In the genomic region with DNA sequence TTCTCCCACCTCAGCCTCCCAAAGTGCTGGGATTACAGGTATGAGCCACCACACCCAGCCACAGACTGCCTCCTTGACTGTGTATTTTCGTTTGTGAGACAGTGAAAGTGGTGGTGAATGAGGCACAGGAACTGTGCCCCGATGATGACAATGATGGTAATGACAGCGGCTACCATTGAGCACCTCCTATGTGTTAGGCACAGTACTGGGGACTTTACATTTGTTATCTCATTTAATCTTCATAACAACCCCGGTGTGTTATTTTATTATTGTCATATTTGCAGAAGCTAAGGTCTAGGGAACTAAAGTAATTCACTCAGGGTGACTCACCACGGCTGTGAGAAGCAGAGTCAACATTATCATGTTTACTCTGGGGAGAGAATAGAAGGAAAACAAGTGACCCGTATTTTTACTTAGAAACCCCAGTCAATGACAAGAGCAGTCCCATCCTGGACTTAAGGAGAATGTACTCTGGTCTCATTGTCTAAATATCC, we compare ENCODE assay signal across 15 cellular contexts.
DNase-seq lines count a peak whose midpoint lies in the region; ATAC-seq and TF ChIP-seq lines count a peak whose summit lies in the region.
"Had no signal": no experiment of that assay in that cellular context is flagged by ENCODE, and none has a peak within 500 bp of the region (broad histone marks: within the 10 kb centered on the region; RNA-seq: fewer than 3 reads in every experiment).

No MANE protein-coding gene starts in this region.

- no peaks in the 10 kb centered on the region for H3K36me3 Mint-ChIP-seq in natural killer cell
- H3K36me3 Mint-ChIP-seq in natural killer cell treated with Interleukin-12 subunit alpha and Interleukin-12 subunit beta and Interleukin-15 and Interleukin-18, amount 100 ng/mL, for 72 hours, result peaks cover 5% of the 10 kb centered on the region
- peaks cover 3 to 24% (median 13%) of the 10 kb centered on the region in 3 donors for H3K36me3 Mint-ChIP-seq in immature natural killer cell

- no peak overlapping the region for H3K4me2 ChIP-seq in neuronal stem cell (ENCODE audit: insufficient read depth, low read length, poor library complexity, severe bottlenecking)

- H3K4me1 ChIP-seq in SJSA1 (replicated peaks), result peaks cover 30% of the 10 kb centered on the region
- no peaks in the 10 kb centered on the region for H3K4me1 ChIP-seq in neuronal stem cell (ENCODE audit: control insufficient read depth in 2 of 2, insufficient read depth in 1 of 2, low read depth in 1 of 2, low read length in 2 of 2)

- H4K91ac ChIP-seq in neuronal stem cell (ENCODE audit: low read depth, low read length, poor library complexity), result no peak overlapping the region

- no CpG with 5 or more reads among the region's 6 CpGs for WGBS in neuronal stem cell (ENCODE audit: extremely low coverage in 2 of 2, insufficient read length in 2 of 2, insufficient replicate concordance in 1 of 2), 2 donors

- H3K23ac ChIP-seq in neuronal stem cell (ENCODE audit: low read depth, low read length, poor library complexity), result no peak overlapping the region

- no peak overlapping the region for H3K9ac ChIP-seq in neuronal stem cell (ENCODE audit: low read depth, low read length, poor library complexity)

- H3K14ac ChIP-seq in neuronal stem cell (ENCODE audit: low read length), result no peak overlapping the region

- H3K9me3 Mint-ChIP-seq in natural killer cell (no peaks in the 10 kb centered on the region), immature natural killer cell (no peaks in the 10 kb centered on the region)
- H3K9me3 Mint-ChIP-seq in natural killer cell treated with Interleukin-12 subunit alpha and Interleukin-12 subunit beta and Interleukin-15 and Interleukin-18, amount 100 ng/mL, for 72 hours, result no peaks in the 10 kb centered on the region

- peak overlapping the region; percentile 53 for H3K27ac ChIP-seq in SJSA1
- H3K27ac ChIP-seq in neuronal stem cell (replicated peaks; ENCODE audit: low read length), result no peak overlapping the region
- H3K27ac ChIP-seq: SK-N-MC, thoracic aorta had no signal

- H3K4me1 Mint-ChIP-seq in natural killer cell (peaks cover 25 to 28% of the 10 kb centered on the region in 2 donors), immature natural killer cell (peaks cover 40 to 42% of the 10 kb centered on the region in 2 donors)
- H3K4me1 Mint-ChIP-seq in natural killer cell treated with Interleukin-12 subunit alpha and Interleukin-12 subunit beta and Interleukin-15 and Interleukin-18, amount 100 ng/mL, for 72 hours (ENCODE audit: low read depth in 2 of 2), result peaks cover 20 to 25% of the 10 kb centered on the region in 2 donors
- H3K4me1 Mint-ChIP-seq: B cell had no signal

- no peak overlapping the region for H2BK12ac ChIP-seq in neuronal stem cell (ENCODE audit: low read length)

- H4K8ac ChIP-seq in neuronal stem cell (ENCODE audit: low read depth, low read length), result no peak overlapping the region

- no peaks in the 10 kb centered on the region for H3K79me1 ChIP-seq in neuronal stem cell (ENCODE audit: low read depth, low read length)

- intact Hi-C loops in natural killer cell (cut with micrococcal nuclease), result loop anchor here (1.0 kb wide), 1 partner anchor 14 kb away; no protein-coding TSS in a partner anchor
- intact Hi-C loops in posterior cingulate gyrus (cut with DNase I), result no loop called here

- H2BK15ac ChIP-seq in neuronal stem cell (ENCODE audit: low read length), result no peak overlapping the region

- no peak overlapping the region for H2BK120ac ChIP-seq in neuronal stem cell (ENCODE audit: low read depth, low read length)

- no peak overlapping the region for H2BK5ac ChIP-seq in neuronal stem cell (ENCODE audit: low read length)

- H3K36me3 ChIP-seq in SJSA1 (no peaks in the 10 kb centered on the region), neuronal stem cell (replicated peaks in 1 of 2; ENCODE audit: control insufficient read depth in 2 of 2, insufficient read depth in 2 of 2, low read length in 2 of 2) (peaks cover 3 to 9% of the 10 kb centered on the region in 2 donors)
- H3K36me3 ChIP-seq: thoracic aorta had no signal

- H3K27ac Mint-ChIP-seq in natural killer cell (peak overlapping the region; percentile 87), immature natural killer cell (peak overlapping the region in 5 of 6 donors; percentile 9 to 84 (median 61))
- H3K27ac Mint-ChIP-seq in natural killer cell treated with Interleukin-12 subunit alpha and Interleukin-12 subunit beta and Interleukin-15 and Interleukin-18, amount 100 ng/mL, for 72 hours, result no peak overlapping the region
- H3K27ac Mint-ChIP-seq: activated naive CD8-positive, alpha-beta T cell treated with anti-CD3 and anti-CD28 coated beads for 36 hours; B cell had no signal

- H3K18ac ChIP-seq in neuronal stem cell (ENCODE audit: low read length), result no peak overlapping the region

- no peak for TF ChIP-seq CTCF in natural killer cell (IDR thresholded peaks at IDR 0.05)

- peak; percentile 22 to 53 (median 38) for ATAC-seq in natural killer cell
- no peak for ATAC-seq in natural killer cell treated with Interleukin-12 subunit alpha and Interleukin-12 subunit beta and Interleukin-15 and Interleukin-18, amount 100 ng/mL, for 72 hours
- no peak for ATAC-seq in HG03460 (IDR thresholded peaks at IDR 0.05; ENCODE audit: unreplicated experiment)

- no peak for DNase-seq in natural killer cell
- no peak for DNase-seq in natural killer cell treated with Interleukin-12 subunit alpha and Interleukin-12 subunit beta and Interleukin-15 and Interleukin-18, amount 100 ng/mL, for 72 hours (ENCODE audit: low spot score)
- DNase-seq in SJSA1 (ENCODE audit: low read depth in 1 of 2, low spot score in 2 of 2), result peak; percentile 60 to 86
- DNase-seq in immature natural killer cell, result no peak
- no peak for DNase-seq in posterior cingulate gyrus
- DNase-seq in neuronal stem cell (ENCODE audit: low spot score), result no peak
- no peak for DNase-seq in activated CD4-positive, CD25-positive, alpha-beta regulatory T cell (lab: John Stamatoyannopoulos, UW)
- DNase-seq: activated naive CD8-positive, alpha-beta T cell treated with anti-CD3 and anti-CD28 coated beads for 36 hours; effector CD4-positive, alpha-beta T cell; head of caudate nucleus; NCI-H2171 treated with DMSO at 0.1 percent for 48 hours had no signal

- H3K4me3 ChIP-seq in SJSA1, result no peak overlapping the region
- H3K4me3 ChIP-seq in neuronal stem cell (ENCODE audit: low read length in 2 of 2), result no peak overlapping the region
- H3K4me3 ChIP-seq: SK-N-MC, thoracic aorta had no signal

- no peaks in the 10 kb centered on the region for H3K27me3 ChIP-seq in SJSA1 (replicated peaks)
- H3K27me3 ChIP-seq in neuronal stem cell (ENCODE audit: control insufficient read depth in 3 of 3, insufficient read depth in 3 of 3, low read depth in 1 of 3, low read length in 3 of 3), result no peaks in the 10 kb centered on the region

- H3K4ac ChIP-seq in neuronal stem cell (ENCODE audit: low read length), result no peak overlapping the region

- H3K27me3 Mint-ChIP-seq in natural killer cell (ENCODE audit: low read depth in 2 of 2) (no peaks in the 10 kb centered on the region), immature natural killer cell (ENCODE audit: low read depth in 3 of 3) (peaks cover 0 to 2% (median 0%) of the 10 kb centered on the region in 3 donors)
- no peaks in the 10 kb centered on the region for H3K27me3 Mint-ChIP-seq in natural killer cell treated with Interleukin-12 subunit alpha and Interleukin-12 subunit beta and Interleukin-15 and Interleukin-18, amount 100 ng/mL, for 72 hours
- H3K27me3 Mint-ChIP-seq: activated naive CD8-positive, alpha-beta T cell treated with anti-CD3 and anti-CD28 coated beads for 36 hours; B cell had no signal

- H3K9me3 ChIP-seq in SJSA1 (replicated peaks), result no peaks in the 10 kb centered on the region
- peaks cover 4 to 9% of the 10 kb centered on the region in 2 donors for H3K9me3 ChIP-seq in neuronal stem cell (replicated peaks in 1 of 2; ENCODE audit: control insufficient read depth in 2 of 2, insufficient read depth in 1 of 2, low read depth in 1 of 2, low read length in 2 of 2)
- H3K9me3 ChIP-seq: thoracic aorta had no signal

- no peak overlapping the region for H2AK5ac ChIP-seq in neuronal stem cell (ENCODE audit: low read depth, low read length)

- no peak overlapping the region for H2AFZ ChIP-seq in neuronal stem cell (ENCODE audit: low read length)

- H3K4me3 Mint-ChIP-seq in natural killer cell, result peak overlapping the region; percentile 37
- H3K4me3 Mint-ChIP-seq in natural killer cell treated with Interleukin-12 subunit alpha and Interleukin-12 subunit beta and Interleukin-15 and Interleukin-18, amount 100 ng/mL, for 72 hours, result no peak overlapping the region
- H3K4me3 Mint-ChIP-seq in immature natural killer cell, result peak overlapping the region in 2 of 5 donors; percentile 5 to 15
- H3K4me3 Mint-ChIP-seq: activated naive CD8-positive, alpha-beta T cell treated with anti-CD3 and anti-CD28 coated beads for 36 hours; B cell had no signal

Comparison
In these comparisons a context has a peak if more than half of its experiments do, and no peak if none do; other contexts are left out.
1. ATAC-seq: peak in natural killer cell (3 of 3); none in natural killer cell treated with Interleukin-12 subunit alpha and Interleukin-12 subunit beta and Interleukin-15 and Interleukin-18, amount 100 ng/mL, for 72 hours (0 of 2) and HG03460 (single experiment).
2. H3K27ac Mint-ChIP-seq: peak in natural killer cell (2 of 2) and immature natural killer cell (5 of 6); none in natural killer cell treated with Interleukin-12 subunit alpha and Interleukin-12 subunit beta and Interleukin-15 and Interleukin-18, amount 100 ng/mL, for 72 hours (0 of 2).
3. DNase-seq: peak in SJSA1 (2 of 2); none in natural killer cell (single experiment), natural killer cell treated with Interleukin-12 subunit alpha and Interleukin-12 subunit beta and Interleukin-15 and Interleukin-18, amount 100 ng/mL, for 72 hours (single experiment), immature natural killer cell (0 of 3), posterior cingulate gyrus (0 of 10), neuronal stem cell (single experiment) and activated CD4-positive, CD25-positive, alpha-beta regulatory T cell (0 of 4).